Comparison of ENCODE assay signal across 8 cellular contexts in the genomic region with DNA sequence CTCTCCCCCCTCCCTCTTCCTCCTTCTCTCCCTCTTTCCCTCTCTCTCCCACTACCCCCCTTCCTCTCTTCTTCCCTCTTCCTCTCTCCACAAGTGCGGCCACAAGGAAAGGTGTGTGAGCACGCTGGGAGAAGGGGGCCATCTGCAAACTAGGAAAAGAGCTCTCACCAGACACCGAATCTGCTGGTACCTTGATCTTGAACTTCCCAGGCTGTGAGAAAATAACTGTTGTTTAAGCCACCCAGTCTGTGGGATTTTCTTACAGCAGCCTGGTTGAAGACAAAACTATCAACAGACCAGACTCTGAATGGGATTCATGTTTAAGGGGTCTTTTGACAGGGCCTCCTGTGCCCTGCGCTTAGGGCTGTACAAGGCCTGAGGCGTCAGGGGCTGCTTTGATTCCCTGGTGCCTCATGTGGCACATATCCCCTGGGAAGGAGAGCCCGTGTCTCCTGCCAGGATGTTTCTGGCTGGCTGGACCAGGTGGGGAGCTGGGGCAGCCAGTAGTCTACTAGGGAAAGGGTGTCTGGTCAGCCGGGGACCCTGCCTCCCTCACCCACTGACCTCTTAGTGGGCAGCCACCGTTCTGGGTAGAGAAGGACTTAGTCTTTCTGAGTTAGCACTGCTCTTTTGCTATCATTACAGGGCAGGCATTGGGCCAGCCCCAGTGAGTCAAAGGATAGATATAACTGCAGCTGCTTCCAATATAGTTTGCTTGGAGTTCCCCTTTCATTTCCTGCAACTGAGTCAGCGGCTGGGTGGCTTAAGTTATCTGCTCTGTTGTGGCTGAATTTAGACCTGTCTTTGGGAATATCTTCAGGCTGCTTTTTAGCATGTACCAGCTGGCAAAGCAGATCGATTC. TPM values are rescaled to one million over a fixed set of nuclear protein-coding genes. Genes with fewer than 3 reads are reported as not detected.
DNase-seq lines count a peak whose midpoint lies in the region; ATAC-seq and TF ChIP-seq lines count a peak whose summit lies in the region.

No MANE protein-coding gene starts in this region.

- DNase-seq in GM12865 (ENCODE audit: low read depth) (peak; percentile 26), SKM-1 treated with dmso at 0.1 percent for 144 hours (lab: John Stamatoyannopoulos, UW; ENCODE audit: unreplicated experiment) (peak; percentile 48), esophagus squamous epithelium (lab: John Stamatoyannopoulos, UW) (no peak), osteocyte (ENCODE audit: extremely low spot score, unreplicated experiment) (no peak), GM19240 (ENCODE audit: insufficient read length, low spot score) (no peak), NCI-H1694 treated with DMSO at 0.1 percent for 48 hours (lab: John Stamatoyannopoulos, UW) (no peak), endothelial cell (ENCODE audit: low spot score) (no peak)

- intact Hi-C loops in esophagus squamous epithelium (cut with DNase I): no loop called here

- no peak overlapping the region for H3K4me3 ChIP-seq in GM12865 (ENCODE audit: low read depth, low read length)
- H3K4me3 ChIP-seq in esophagus squamous epithelium: peak overlapping the region in 1 of 4 donors; percentile 23

- peaks cover 23 to 72% (median 45%) of the 10 kb centered on the region in 3 donors for H3K4me1 ChIP-seq in esophagus squamous epithelium

- TF ChIP-seq CTCF in GM12865 (IDR thresholded peaks at IDR 0.05; ENCODE audit: insufficient read depth, low read depth, low read length, missing control alignments) (no peak), esophagus squamous epithelium (IDR thresholded peaks at IDR 0.05) (no peak), osteocyte (IDR thresholded peaks at IDR 0.05) (no peak), endothelial cell (IDR thresholded peaks at IDR 0.05; ENCODE audit: unreplicated experiment) (no peak)

- H3K4me1 Mint-ChIP-seq in osteocyte (ENCODE audit: unreplicated experiment) (peaks cover 37% of the 10 kb centered on the region), endothelial cell (ENCODE audit: unreplicated experiment) (peaks cover 3% of the 10 kb centered on the region)

- H3K27me3 ChIP-seq in esophagus squamous epithelium: no peaks in the 10 kb centered on the region

- WGBS in esophagus squamous epithelium, 2 donors: 17 to 39% methylated on average over 5 to 7 of the region's 10 CpGs

- peak overlapping the region; percentile 61 to 87 (median 70) for H3K27ac ChIP-seq in esophagus squamous epithelium

- H3K36me3 Mint-ChIP-seq in osteocyte (ENCODE audit: unreplicated experiment): no peaks in the 10 kb centered on the region
- H3K36me3 Mint-ChIP-seq in endothelial cell (ENCODE audit: low read depth, unreplicated experiment): no peaks in the 10 kb centered on the region

- peak; percentile 67 for ATAC-seq in HG02571 (IDR thresholded peaks at IDR 0.05; ENCODE audit: unreplicated experiment)

- H3K4me3 Mint-ChIP-seq in osteocyte (ENCODE audit: unreplicated experiment) (peak overlapping the region; percentile 19), endothelial cell (ENCODE audit: unreplicated experiment) (no peak overlapping the region)

- H3K9me3 Mint-ChIP-seq in osteocyte (ENCODE audit: unreplicated experiment) (no peaks in the 10 kb centered on the region), endothelial cell (ENCODE audit: unreplicated experiment) (no peaks in the 10 kb centered on the region)

- no peaks in the 10 kb centered on the region for H3K9me3 ChIP-seq in esophagus squamous epithelium

- H3K27me3 Mint-ChIP-seq in osteocyte (ENCODE audit: unreplicated experiment) (no peaks in the 10 kb centered on the region), endothelial cell (ENCODE audit: unreplicated experiment) (no peaks in the 10 kb centered on the region)

- TF ChIP-seq POLR2A in esophagus squamous epithelium (IDR thresholded peaks at IDR 0.05): no peak

- H3K36me3 ChIP-seq in esophagus squamous epithelium: no peaks in the 10 kb centered on the region

- H3K27ac Mint-ChIP-seq in osteocyte (ENCODE audit: unreplicated experiment): peak overlapping the region; percentile 82
- H3K27ac Mint-ChIP-seq in endothelial cell (ENCODE audit: unreplicated experiment): no peak overlapping the region

RNA-seq across cellular contexts. Expression of a gene that starts 6.2 kb away (rescaled TPM):
- 10 to 100 TPM in 3 of 4 donors, 1 to 10 TPM in 1; 8.4 to 36.2 (median 17.4) TPM for total RNA-seq in esophagus squamous epithelium
- total RNA-seq in osteocyte: 24.9 and 29.2 TPM in 2 replicates
- 9.9 TPM for total RNA-seq in endothelial cell (ENCODE audit: unreplicated experiment)

Comparison
In these comparisons a context has a peak if more than half of its experiments do, and no peak if none do; other contexts are left out.
1. DNase-seq: peak in GM12865 (single experiment) and SKM-1 treated with dmso at 0.1 percent for 144 hours (single experiment); none in esophagus squamous epithelium (single experiment), osteocyte (single experiment), GM19240 (single experiment), NCI-H1694 treated with DMSO at 0.1 percent for 48 hours (single experiment) and endothelial cell (single experiment).